ENCODE assay signal across 1 cellular context in the genomic region with DNA sequence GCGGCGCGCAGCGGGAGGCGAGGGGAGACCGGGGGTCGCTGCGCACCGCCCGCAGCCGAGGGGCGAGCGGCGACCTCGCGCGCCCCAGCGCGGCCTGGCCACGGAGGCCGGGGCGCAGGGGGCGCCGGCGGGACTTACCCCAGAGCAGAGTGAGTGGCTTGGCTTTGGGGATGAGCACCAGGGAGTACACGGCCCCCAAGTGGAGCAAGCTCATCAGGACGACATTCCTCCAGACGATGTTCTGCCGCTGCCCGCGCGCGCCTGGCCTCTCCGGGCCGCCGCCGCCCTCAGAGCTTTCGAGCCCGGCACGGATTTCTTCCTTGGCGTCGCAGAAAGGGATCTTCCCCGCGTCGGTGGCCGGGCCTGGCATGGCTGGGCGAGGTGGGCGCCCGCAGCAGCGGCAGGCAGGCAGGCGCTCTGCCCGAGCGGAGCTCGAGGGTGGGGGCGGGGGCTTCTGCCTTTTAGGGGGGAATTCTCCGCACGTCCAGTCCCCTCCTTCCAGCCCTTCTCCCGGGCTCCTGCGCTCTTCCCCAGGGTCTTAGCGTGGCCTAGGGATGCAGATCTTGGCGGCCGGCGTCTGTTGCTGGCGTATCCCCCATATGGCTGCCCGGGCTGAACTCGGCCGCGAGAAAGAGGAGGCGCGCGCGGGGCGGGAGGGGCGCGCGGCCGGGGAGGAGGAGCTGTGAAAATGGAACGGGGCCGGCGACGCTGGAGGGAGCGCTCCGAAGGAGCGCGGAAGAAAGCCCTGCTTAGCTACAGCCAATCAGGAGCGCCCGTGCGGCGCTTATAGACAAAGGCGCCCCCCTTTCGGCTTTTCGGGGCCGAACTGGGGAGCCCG.
TF ChIP-seq lines count a peak whose summit lies in the region.

TSS of gene SCD5 (minus strand) at position 629 of the 838 bp plus-strand sequence. CDS start at position 370, 259 bp downstream.

TF ChIP-seq in HEK293, 187 proteins besides CTCF, POLR2A, EP300 and RAD21 (continued from another document and continues in another):
- TF ChIP-seq KLF9 (tag by site-specific recombination; IDR thresholded peaks at IDR 0.05; ENCODE audit: low read depth) (peak; percentile 26; the same call in 1 of the 2 replicates), ZNF548 (tag by site-specific recombination; IDR thresholded peaks at IDR 0.05) (no peak), ZNF292 (tag by site-specific recombination; IDR thresholded peaks at IDR 0.05; ENCODE audit: borderline replicate concordance, low read depth) (no peak), ZNF501 (tag by site-specific recombination; IDR thresholded peaks at IDR 0.05) (0 out of 2 replicates have a peak, but pooled peaks have one; percentile 26), HOXA7 (CRISPR knock-in tag; IDR thresholded peaks at IDR 0.05; ENCODE audit: borderline replicate concordance) (no peak), ZNF426 (tag by site-specific recombination; IDR thresholded peaks at IDR 0.05) (no peak), KLF1 (tag by site-specific recombination; IDR thresholded peaks at IDR 0.05) (0 out of 2 replicates have a peak, but pooled peaks have one; percentile 5), ZNF423 (tag by site-specific recombination; IDR thresholded peaks at IDR 0.05) (no peak), ZNF138 (tag by site-specific recombination; IDR thresholded peaks at IDR 0.05; ENCODE audit: borderline replicate concordance) (no peak), ZNF777 (tag by site-specific recombination; IDR thresholded peaks at IDR 0.05; ENCODE audit: borderline replicate concordance) (peak; percentile 53; the same call in 1 of the 2 replicates), ZNF146 (tag by site-specific recombination; IDR thresholded peaks at IDR 0.05) (no peak), GLIS2 (tag by site-specific recombination; IDR thresholded peaks at IDR 0.05) (peak; percentile 78), PATZ1 (tag by site-specific recombination; IDR thresholded peaks at IDR 0.05) (peak; percentile 86; the same call in 1 of the 2 replicates), ZNF335 (tag by site-specific recombination; conservative IDR thresholded peaks at IDR 0.05) (peak; percentile 69; the same call in 1 of the 2 replicates), ZNF341 (tag by site-specific recombination; IDR thresholded peaks at IDR 0.05; ENCODE audit: low read depth) (peak; percentile 60), ZNF600 (tag by site-specific recombination; IDR thresholded peaks at IDR 0.05) (0 out of 2 replicates have a peak, but pooled peaks have one; percentile 39), SP7 (tag by site-specific recombination; IDR thresholded peaks at IDR 0.05) (peak; percentile 40; the same call in 1 of the 2 replicates), ZNF391 (tag by site-specific recombination; IDR thresholded peaks at IDR 0.05; ENCODE audit: borderline replicate concordance, low read depth) (0 out of 2 replicates have a peak, but pooled peaks have one; percentile 17), HIC1 (tag by site-specific recombination; IDR thresholded peaks at IDR 0.05) (peak; percentile 54; the same call in 1 of the 2 replicates), ZNF155 (tag by site-specific recombination; IDR thresholded peaks at IDR 0.05) (no peak), GLI2 (tag by site-specific recombination; IDR thresholded peaks at IDR 0.05; ENCODE audit: borderline replicate concordance, low read depth) (no peak), MEIS1 (CRISPR knock-in tag; IDR thresholded peaks at IDR 0.05; ENCODE audit: borderline replicate concordance) (no peak), ZNF211 (tag by site-specific recombination; IDR thresholded peaks at IDR 0.05; ENCODE audit: low read depth) (no peak), ZNF514 (tag by site-specific recombination; IDR thresholded peaks at IDR 0.05) (no peak), SP2 (tag by site-specific recombination; IDR thresholded peaks at IDR 0.05) (peak; percentile 85), ZNF747 (tag by site-specific recombination; IDR thresholded peaks at IDR 0.05) (no peak), ELK4 (IDR thresholded peaks at IDR 0.05; ENCODE audit: borderline replicate concordance, low read depth, low read length) (no peak), ZEB2 (tag by site-specific recombination; IDR thresholded peaks at IDR 0.05) (peak; percentile 42; the same call in 1 of the 2 replicates), PRDM10 (tag by site-specific recombination; IDR thresholded peaks at IDR 0.05) (peak; percentile 69), ZNF302 (tag by site-specific recombination; IDR thresholded peaks at IDR 0.05; ENCODE audit: low read depth) (no peak), HOXD13 (CRISPR knock-in tag; IDR thresholded peaks at IDR 0.05; ENCODE audit: borderline replicate concordance) (no peak)
- TF ChIP-seq, protein P1, sequence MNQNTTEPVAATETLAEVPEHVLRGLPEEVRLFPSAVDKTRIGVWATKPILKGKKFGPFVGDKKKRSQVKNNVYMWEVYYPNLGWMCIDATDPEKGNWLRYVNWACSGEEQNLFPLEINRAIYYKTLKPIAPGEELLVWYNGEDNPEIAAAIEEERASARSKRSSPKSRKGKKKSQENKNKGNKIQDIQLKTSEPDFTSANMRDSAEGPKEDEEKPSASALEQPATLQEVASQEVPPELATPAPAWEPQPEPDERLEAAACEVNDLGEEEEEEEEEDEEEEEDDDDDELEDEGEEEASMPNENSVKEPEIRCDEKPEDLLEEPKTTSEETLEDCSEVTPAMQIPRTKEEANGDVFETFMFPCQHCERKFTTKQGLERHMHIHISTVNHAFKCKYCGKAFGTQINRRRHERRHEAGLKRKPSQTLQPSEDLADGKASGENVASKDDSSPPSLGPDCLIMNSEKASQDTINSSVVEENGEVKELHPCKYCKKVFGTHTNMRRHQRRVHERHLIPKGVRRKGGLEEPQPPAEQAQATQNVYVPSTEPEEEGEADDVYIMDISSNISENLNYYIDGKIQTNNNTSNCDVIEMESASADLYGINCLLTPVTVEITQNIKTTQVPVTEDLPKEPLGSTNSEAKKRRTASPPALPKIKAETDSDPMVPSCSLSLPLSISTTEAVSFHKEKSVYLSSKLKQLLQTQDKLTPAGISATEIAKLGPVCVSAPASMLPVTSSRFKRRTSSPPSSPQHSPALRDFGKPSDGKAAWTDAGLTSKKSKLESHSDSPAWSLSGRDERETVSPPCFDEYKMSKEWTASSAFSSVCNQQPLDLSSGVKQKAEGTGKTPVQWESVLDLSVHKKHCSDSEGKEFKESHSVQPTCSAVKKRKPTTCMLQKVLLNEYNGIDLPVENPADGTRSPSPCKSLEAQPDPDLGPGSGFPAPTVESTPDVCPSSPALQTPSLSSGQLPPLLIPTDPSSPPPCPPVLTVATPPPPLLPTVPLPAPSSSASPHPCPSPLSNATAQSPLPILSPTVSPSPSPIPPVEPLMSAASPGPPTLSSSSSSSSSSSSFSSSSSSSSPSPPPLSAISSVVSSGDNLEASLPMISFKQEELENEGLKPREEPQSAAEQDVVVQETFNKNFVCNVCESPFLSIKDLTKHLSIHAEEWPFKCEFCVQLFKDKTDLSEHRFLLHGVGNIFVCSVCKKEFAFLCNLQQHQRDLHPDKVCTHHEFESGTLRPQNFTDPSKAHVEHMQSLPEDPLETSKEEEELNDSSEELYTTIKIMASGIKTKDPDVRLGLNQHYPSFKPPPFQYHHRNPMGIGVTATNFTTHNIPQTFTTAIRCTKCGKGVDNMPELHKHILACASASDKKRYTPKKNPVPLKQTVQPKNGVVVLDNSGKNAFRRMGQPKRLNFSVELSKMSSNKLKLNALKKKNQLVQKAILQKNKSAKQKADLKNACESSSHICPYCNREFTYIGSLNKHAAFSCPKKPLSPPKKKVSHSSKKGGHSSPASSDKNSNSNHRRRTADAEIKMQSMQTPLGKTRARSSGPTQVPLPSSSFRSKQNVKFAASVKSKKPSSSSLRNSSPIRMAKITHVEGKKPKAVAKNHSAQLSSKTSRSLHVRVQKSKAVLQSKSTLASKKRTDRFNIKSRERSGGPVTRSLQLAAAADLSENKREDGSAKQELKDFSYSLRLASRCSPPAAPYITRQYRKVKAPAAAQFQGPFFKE (tag by site-specific recombination; IDR thresholded peaks at IDR 0.05; ENCODE audit: borderline replicate concordance), result no peak
- TF ChIP-seq, protein P2, sequence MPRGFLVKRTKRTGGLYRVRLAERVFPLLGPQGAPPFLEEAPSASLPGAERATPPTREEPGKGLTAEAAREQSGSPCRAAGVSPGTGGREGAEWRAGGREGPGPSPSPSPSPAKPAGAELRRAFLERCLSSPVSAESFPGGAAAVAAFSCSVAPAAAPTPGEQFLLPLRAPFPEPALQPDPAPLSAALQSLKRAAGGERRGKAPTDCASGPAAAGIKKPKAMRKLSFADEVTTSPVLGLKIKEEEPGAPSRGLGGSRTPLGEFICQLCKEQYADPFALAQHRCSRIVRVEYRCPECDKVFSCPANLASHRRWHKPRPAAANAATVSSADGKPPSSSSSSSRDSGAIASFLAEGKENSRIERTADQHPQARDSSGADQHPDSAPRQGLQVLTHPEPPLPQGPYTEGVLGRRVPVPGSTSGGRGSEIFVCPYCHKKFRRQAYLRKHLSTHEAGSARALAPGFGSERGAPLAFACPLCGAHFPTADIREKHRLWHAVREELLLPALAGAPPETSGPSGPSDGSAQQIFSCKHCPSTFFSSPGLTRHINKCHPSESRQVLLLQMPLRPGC (tag by site-specific recombination; IDR thresholded peaks at IDR 0.05), result no peak
- TF ChIP-seq, protein P3, sequence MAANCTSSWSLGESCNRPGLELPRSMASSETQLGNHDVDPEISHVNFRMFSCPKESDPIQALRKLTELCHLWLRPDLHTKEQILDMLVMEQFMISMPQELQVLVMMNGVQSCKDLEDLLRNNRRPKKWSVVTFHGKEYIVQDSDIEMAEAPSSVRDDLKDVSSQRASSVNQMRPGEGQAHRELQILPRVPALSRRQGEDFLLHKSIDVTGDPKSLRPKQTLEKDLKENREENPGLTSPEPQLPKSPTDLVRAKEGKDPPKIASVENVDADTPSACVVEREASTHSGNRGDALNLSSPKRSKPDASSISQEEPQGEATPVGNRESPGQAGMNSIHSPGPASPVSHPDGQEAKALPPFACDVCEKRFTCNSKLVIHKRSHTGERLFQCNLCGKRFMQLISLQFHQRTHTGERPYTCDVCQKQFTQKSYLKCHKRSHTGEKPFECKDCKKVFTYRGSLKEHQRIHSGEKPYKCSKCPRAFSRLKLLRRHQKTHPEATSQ (tag by site-specific recombination; IDR thresholded peaks at IDR 0.05), result no peak
